In the genomic region with DNA sequence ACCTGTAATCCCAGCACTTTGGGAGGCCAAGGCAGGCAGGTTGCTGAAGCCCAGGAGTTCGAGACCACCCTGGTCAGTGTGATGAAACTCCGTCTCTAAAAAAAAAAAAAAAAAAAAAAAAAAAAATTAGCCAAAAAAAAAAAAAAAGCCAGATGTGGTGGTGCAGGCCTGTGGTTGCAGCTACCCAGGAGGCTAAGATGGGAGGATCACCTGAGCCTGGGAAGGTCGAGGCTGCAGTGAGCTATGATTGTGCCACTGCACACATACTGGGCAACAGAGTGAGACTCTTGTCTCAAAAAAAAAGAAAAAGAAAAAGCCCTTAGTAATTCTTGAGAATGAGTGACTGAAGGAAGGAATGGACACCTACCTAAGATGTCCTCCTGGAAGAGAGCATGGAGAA, we compare ENCODE assay signal across 29 cellular contexts.
"Had no signal": no experiment of that assay in that cellular context is flagged by ENCODE, and none has a peak within 500 bp of the region (broad histone marks: within the 10 kb centered on the region; RNA-seq: fewer than 3 reads in every experiment).

No MANE protein-coding gene starts in this region.

- H3K36me3 ChIP-seq: ascending aorta, breast epithelium, cardiac muscle cell, esophagus squamous epithelium, gastroesophageal sphincter, heart right ventricle had no signal

- DNase-seq: activated CD4-positive, alpha-beta memory T cell treated with anti-CD3 and anti-CD28 coated beads, Interleukin-2, amount 10 ng/mL, durations not matched to agents 7 days and 5 days; activated CD4-positive, alpha-beta T cell treated with anti-CD3 and anti-CD28 coated beads for 1 hour; activated CD4-positive, alpha-beta T cell treated with anti-CD3 and anti-CD28 coated beads for 4 hours; activated CD4-positive, alpha-beta T cell treated with anti-CD3 and anti-CD28 coated beads, Interleukin-2, amount 10 ng/mL, durations not matched to agents 7 days and 5 days; activated CD4-positive, alpha-beta T cell treated with anti-CD3 and anti-CD28 coated beads, Interleukin-2, amount 50 U/mL, for 4 hours; activated CD8-positive, alpha-beta memory T cell treated with anti-CD3 and anti-CD28 coated beads, Interleukin-2, amount 50 U/mL, for 48 hours; activated gamma-delta T cell; activated naive CD4-positive, alpha-beta T cell; activated naive CD4-positive, alpha-beta T cell treated with anti-CD3 and anti-CD28 coated beads, Interleukin-2, amount 10 ng/mL, durations not matched to agents 7 days and 5 days; activated naive CD8-positive, alpha-beta T cell treated with anti-CD3 and anti-CD28 coated beads, Interleukin-2, amount 10 ng/mL, durations not matched to agents 7 days and 5 days; activated T-cell treated with anti-CD3 and anti-CD28 coated beads for 4 hours; activated T-cell treated with anti-CD3 and anti-CD28 coated beads, Interleukin-2, amount 50 U/mL, for 24 hours; activated T-cell treated with anti-CD3 and anti-CD28 coated beads, Interleukin-2, amount 50 U/mL, for 72 hours; effector CD4-positive, alpha-beta T cell; esophagus squamous epithelium; foreskin melanocyte; heart right ventricle; T-helper 2 cell had no signal

- H3K4me3 ChIP-seq: ascending aorta, breast epithelium, cardiac muscle cell, coronary artery, esophagus squamous epithelium, gastroesophageal sphincter, heart right ventricle had no signal

- H3K36me3 Mint-ChIP-seq: activated naive CD4-positive, alpha-beta T cell treated with anti-CD3 and anti-CD28 coated beads, Interleukin-2, amount 10 ng/mL, durations not matched to agents 7 days and 5 days; activated naive CD4-positive, alpha-beta T cell treated with anti-CD3 and anti-CD28 coated beads, Interleukin-2, amount 50 U/mL, for 72 hours; activated naive CD8-positive, alpha-beta T cell treated with anti-CD3 and anti-CD28 coated beads, Interleukin-2, amount 10 ng/mL, durations not matched to agents 7 days and 5 days; WTC11 had no signal

- H3K4me3 Mint-ChIP-seq: activated CD4-positive, alpha-beta memory T cell treated with anti-CD3 and anti-CD28 coated beads, Interleukin-2, amount 10 ng/mL, durations not matched to agents 7 days and 5 days; activated CD4-positive, alpha-beta T cell treated with anti-CD3 and anti-CD28 coated beads, Interleukin-2, amount 10 ng/mL, durations not matched to agents 7 days and 5 days; activated naive CD4-positive, alpha-beta T cell treated with anti-CD3 and anti-CD28 coated beads, Interleukin-2, amount 10 ng/mL, durations not matched to agents 7 days and 5 days; activated naive CD8-positive, alpha-beta T cell treated with anti-CD3 and anti-CD28 coated beads, Interleukin-2, amount 10 ng/mL, durations not matched to agents 7 days and 5 days; activated T-cell treated with anti-CD3 and anti-CD28 coated beads, Interleukin-2, amount 50 U/mL, for 24 hours; activated T-cell treated with anti-CD3 and anti-CD28 coated beads, Interleukin-2, amount 50 U/mL, for 72 hours; brain; central memory CD8-positive, alpha-beta T cell; dendritic cell treated with granulocyte-macrophage colony-stimulating factor and Interleukin-4, amounts not matched to agents 40 ng/mL and 50 ng/mL, for 4 days; WTC11 had no signal

- ATAC-seq: activated naive CD4-positive, alpha-beta T cell treated with anti-CD3 and anti-CD28 coated beads, Interleukin-2, amount 50 U/mL, for 72 hours; activated T-cell treated with anti-CD3 and anti-CD28 coated beads, Interleukin-2, amount 50 U/mL, for 72 hours; gastroesophageal sphincter; heart right ventricle; WTC11 had no signal

- H3K27me3 ChIP-seq: ascending aorta, breast epithelium, cardiac muscle cell, esophagus squamous epithelium, gastroesophageal sphincter, heart right ventricle had no signal

- H3K4me1 Mint-ChIP-seq: activated CD4-positive, alpha-beta memory T cell treated with anti-CD3 and anti-CD28 coated beads, Interleukin-2, amount 10 ng/mL, durations not matched to agents 7 days and 5 days; activated CD4-positive, alpha-beta T cell treated with anti-CD3 and anti-CD28 coated beads, Interleukin-2, amount 10 ng/mL, durations not matched to agents 7 days and 5 days; activated naive CD4-positive, alpha-beta T cell treated with anti-CD3 and anti-CD28 coated beads, Interleukin-2, amount 10 ng/mL, durations not matched to agents 7 days and 5 days; activated naive CD8-positive, alpha-beta T cell treated with anti-CD3 and anti-CD28 coated beads, Interleukin-2, amount 10 ng/mL, durations not matched to agents 7 days and 5 days; WTC11 had no signal

- H3K9me3 ChIP-seq: ascending aorta, breast epithelium, esophagus squamous epithelium had no signal

- H3K9me3 Mint-ChIP-seq: activated CD4-positive, alpha-beta memory T cell treated with anti-CD3 and anti-CD28 coated beads, Interleukin-2, amount 10 ng/mL, durations not matched to agents 7 days and 5 days; activated CD4-positive, alpha-beta T cell treated with anti-CD3 and anti-CD28 coated beads, Interleukin-2, amount 10 ng/mL, durations not matched to agents 7 days and 5 days; activated naive CD4-positive, alpha-beta T cell treated with anti-CD3 and anti-CD28 coated beads, Interleukin-2, amount 10 ng/mL, durations not matched to agents 7 days and 5 days; activated naive CD4-positive, alpha-beta T cell treated with anti-CD3 and anti-CD28 coated beads, Interleukin-2, amount 50 U/mL, for 72 hours; activated naive CD8-positive, alpha-beta T cell treated with anti-CD3 and anti-CD28 coated beads, Interleukin-2, amount 10 ng/mL, durations not matched to agents 7 days and 5 days; activated T-cell treated with anti-CD3 and anti-CD28 coated beads, Interleukin-2, amount 50 U/mL, for 24 hours; activated T-cell treated with anti-CD3 and anti-CD28 coated beads, Interleukin-2, amount 50 U/mL, for 72 hours; central memory CD8-positive, alpha-beta T cell had no signal

- H3K27me3 Mint-ChIP-seq: activated CD4-positive, alpha-beta memory T cell treated with anti-CD3 and anti-CD28 coated beads, Interleukin-2, amount 10 ng/mL, durations not matched to agents 7 days and 5 days; activated CD4-positive, alpha-beta T cell treated with anti-CD3 and anti-CD28 coated beads, Interleukin-2, amount 10 ng/mL, durations not matched to agents 7 days and 5 days; activated naive CD4-positive, alpha-beta T cell treated with anti-CD3 and anti-CD28 coated beads, Interleukin-2, amount 10 ng/mL, durations not matched to agents 7 days and 5 days; activated naive CD8-positive, alpha-beta T cell treated with anti-CD3 and anti-CD28 coated beads, Interleukin-2, amount 10 ng/mL, durations not matched to agents 7 days and 5 days; activated T-cell treated with anti-CD3 and anti-CD28 coated beads, Interleukin-2, amount 50 U/mL, for 24 hours; central memory CD8-positive, alpha-beta T cell; dendritic cell treated with granulocyte-macrophage colony-stimulating factor and Interleukin-4, amounts not matched to agents 40 ng/mL and 50 ng/mL, for 4 days had no signal

- H3K27ac Mint-ChIP-seq: activated CD4-positive, alpha-beta memory T cell treated with anti-CD3 and anti-CD28 coated beads, Interleukin-2, amount 10 ng/mL, durations not matched to agents 7 days and 5 days; activated CD4-positive, alpha-beta T cell treated with anti-CD3 and anti-CD28 coated beads, Interleukin-2, amount 10 ng/mL, durations not matched to agents 7 days and 5 days; activated naive CD4-positive, alpha-beta T cell treated with anti-CD3 and anti-CD28 coated beads, Interleukin-2, amount 10 ng/mL, durations not matched to agents 7 days and 5 days; activated naive CD8-positive, alpha-beta T cell treated with anti-CD3 and anti-CD28 coated beads, Interleukin-2, amount 10 ng/mL, durations not matched to agents 7 days and 5 days; activated T-cell treated with anti-CD3 and anti-CD28 coated beads, Interleukin-2, amount 50 U/mL, for 24 hours; activated T-cell treated with anti-CD3 and anti-CD28 coated beads, Interleukin-2, amount 50 U/mL, for 72 hours; dendritic cell treated with granulocyte-macrophage colony-stimulating factor and Interleukin-4, amounts not matched to agents 40 ng/mL and 50 ng/mL, for 4 days; WTC11 had no signal

- H3K27ac ChIP-seq: ascending aorta, breast epithelium, cardiac muscle cell, coronary artery, epithelial cell of prostate, esophagus squamous epithelium, gastroesophageal sphincter, heart right ventricle had no signal
